In genomic region chr6:40918035-40918651, GRCh38 we compare ENCODE assay signal across 18 cellular contexts.
DNase-seq lines count a peak whose midpoint lies in the region; TF ChIP-seq lines count a peak whose summit lies in the region.
"Had no signal": no experiment of that assay in that cellular context is flagged by ENCODE, and none has a peak within 500 bp of the region (broad histone marks: within the 10 kb centered on the region; RNA-seq: fewer than 3 reads in every experiment).

No MANE protein-coding gene starts in this region.

- POLR2A ChIA-PET in activated CD4-positive, alpha-beta memory T cell treated with anti-CD3 and anti-CD28 coated beads, Interleukin-2, amount 10 ng/mL, durations not matched to agents 7 days and 5 days (lab: Charles Lee) = no interaction called here
- POLR2A ChIA-PET in PC-9 (lab: Charles Lee; ENCODE audit: unreplicated experiment) = no interaction called here

- no peak overlapping the region for H4K91ac ChIP-seq in H9 (ENCODE audit: insufficient read length, low read depth, low read length)

- no peak overlapping the region for H3K23ac ChIP-seq in H9 (ENCODE audit: insufficient read length, low read depth, low read length)

- DNase-seq in H9 = peak; percentile 39
- DNase-seq in iPS-NIHi7 (ENCODE audit: extremely low spot score) = peak; percentile 30
- no peak for DNase-seq in activated CD4-positive, alpha-beta memory T cell treated with anti-CD3 and anti-CD28 coated beads, Interleukin-2, amount 10 ng/mL, durations not matched to agents 7 days and 5 days
- no peak for DNase-seq in PC-9
- DNase-seq in hepatocyte (ENCODE audit: low spot score) = no peak
- DNase-seq: BE2C; Calu3; CD8-positive, alpha-beta T cell; MG63; NCI-H1092; NCI-H2081; NCI-H774; Peyer's patch had no signal

- no peak overlapping the region for H3K56ac ChIP-seq in H9 (ENCODE audit: insufficient read length, low read depth, low read length)

- no peaks in the 10 kb centered on the region for H3K79me1 ChIP-seq in H9 (ENCODE audit: insufficient read depth, low read depth, low read length, poor library complexity, severe bottlenecking)

- intact Hi-C loops in PC-9 (cut with micrococcal nuclease; ENCODE audit: unreplicated experiment) = no loop called here

- no peak overlapping the region for H3K4me3 ChIP-seq in BLaER1
- no peak overlapping the region for H3K4me3 ChIP-seq in PC-9
- no peak overlapping the region for H3K4me3 ChIP-seq in hepatocyte
- H3K4me3 ChIP-seq: GM12878, MG63, Peyer's patch, SJSA1 had no signal

- no peak overlapping the region for H2AFZ ChIP-seq in H9 (ENCODE audit: low read length)
- H2AFZ ChIP-seq in PC-9 = no peak overlapping the region
- no peak overlapping the region for H2AFZ ChIP-seq in hepatocyte

- H3K27me3 ChIP-seq in BLaER1 = no peaks in the 10 kb centered on the region
- H3K27me3 ChIP-seq in H9 (ENCODE audit: insufficient read depth, low read length) = no peaks in the 10 kb centered on the region
- H3K27me3 ChIP-seq in PC-9 (ENCODE audit: insufficient read depth, low read depth) = no peaks in the 10 kb centered on the region
- no peaks in the 10 kb centered on the region for H3K27me3 ChIP-seq in hepatocyte
- H3K27me3 ChIP-seq: BE2C, MG63, Peyer's patch, SJSA1 had no signal

- CTCF ChIA-PET in activated CD4-positive, alpha-beta memory T cell treated with anti-CD3 and anti-CD28 coated beads, Interleukin-2, amount 10 ng/mL, durations not matched to agents 7 days and 5 days (lab: Charles Lee) = no interaction called here
- CTCF ChIA-PET in PC-9 (lab: Charles Lee) = no interaction called here

- H3K27me3 Mint-ChIP-seq in H9 (ENCODE audit: low read depth) = peaks cover 24% of the 10 kb centered on the region
- peaks cover 24% of the 10 kb centered on the region for H3K27me3 Mint-ChIP-seq in activated CD4-positive, alpha-beta memory T cell treated with anti-CD3 and anti-CD28 coated beads, Interleukin-2, amount 10 ng/mL, durations not matched to agents 7 days and 5 days

- no peak overlapping the region; a peak in 1 of 5 replicates for H3K4me3 Mint-ChIP-seq in H9
- H3K4me3 Mint-ChIP-seq in activated CD4-positive, alpha-beta memory T cell treated with anti-CD3 and anti-CD28 coated beads, Interleukin-2, amount 10 ng/mL, durations not matched to agents 7 days and 5 days = no peak overlapping the region
- H3K4me3 Mint-ChIP-seq: CD8-positive, alpha-beta T cell had no signal

- H3K18ac ChIP-seq in H9 (ENCODE audit: insufficient read length, low read depth, low read length) = no peak overlapping the region

- no peak overlapping the region for H3T11ph ChIP-seq in H9 (ENCODE audit: low read length)

- H4K5ac ChIP-seq in H9 (ENCODE audit: insufficient read length, low read depth, low read length) = no peak overlapping the region

- no peak overlapping the region for H3K27ac ChIP-seq in BLaER1
- no peak overlapping the region for H3K27ac ChIP-seq in H9 (ENCODE audit: insufficient read length, low read depth, low read length)
- H3K27ac ChIP-seq in VCaP = peak overlapping the region; percentile 85
- H3K27ac ChIP-seq in PC-9 = no peak overlapping the region
- H3K27ac ChIP-seq in hepatocyte = no peak overlapping the region
- H3K27ac ChIP-seq: KMS-11, Peyer's patch, SJSA1 had no signal

- no peak overlapping the region for H3K27ac Mint-ChIP-seq in H9
- H3K27ac Mint-ChIP-seq in activated CD4-positive, alpha-beta memory T cell treated with anti-CD3 and anti-CD28 coated beads, Interleukin-2, amount 10 ng/mL, durations not matched to agents 7 days and 5 days = no peak overlapping the region
- H3K27ac Mint-ChIP-seq: CD8-positive, alpha-beta T cell had no signal

- no peak overlapping the region for H4K8ac ChIP-seq in H9 (replicated peaks; ENCODE audit: insufficient read length, low read depth, low read length)

- H4K20me1 ChIP-seq in BLaER1 = no peaks in the 10 kb centered on the region
- H4K20me1 ChIP-seq in H9 (ENCODE audit: control insufficient read depth, insufficient read depth, insufficient read length) = no peaks in the 10 kb centered on the region
- H4K20me1 ChIP-seq in PC-9 (ENCODE audit: insufficient read depth) = no peaks in the 10 kb centered on the region
- no peaks in the 10 kb centered on the region for H4K20me1 ChIP-seq in hepatocyte (ENCODE audit: insufficient read depth, poor library complexity, severe bottlenecking)

- H3K79me2 ChIP-seq in H9 (ENCODE audit: insufficient read depth, low read length) (no peaks in the 10 kb centered on the region), PC-9 (ENCODE audit: low read depth) (no peaks in the 10 kb centered on the region), hepatocyte (no peaks in the 10 kb centered on the region)

- H3K4me1 ChIP-seq in BLaER1 (peaks cover 20% of the 10 kb centered on the region), H9 (ENCODE audit: insufficient read depth, low read length) (peaks cover 14% of the 10 kb centered on the region; the same call in 1 of the 2 replicates), PC-9 (replicated peaks; ENCODE audit: insufficient read depth) (no peaks in the 10 kb centered on the region), hepatocyte (ENCODE audit: insufficient read depth) (no peaks in the 10 kb centered on the region)
- H3K4me1 ChIP-seq: BE2C, Peyer's patch had no signal

- no peak overlapping the region for H2BK15ac ChIP-seq in H9 (ENCODE audit: low read depth, low read length)

- H3K4me2 ChIP-seq in BLaER1 = peak overlapping the region; percentile 69
- H3K4me2 ChIP-seq in H9 (ENCODE audit: insufficient read depth, insufficient read length, low read length) = no peak overlapping the region
- no peak overlapping the region for H3K4me2 ChIP-seq in PC-9
- no peak overlapping the region for H3K4me2 ChIP-seq in hepatocyte
- H3K4me2 ChIP-seq: KMS-11 had no signal

- H3K9me2 ChIP-seq in PC-9 (ENCODE audit: insufficient read depth) = no peaks in the 10 kb centered on the region
- no peaks in the 10 kb centered on the region for H3K9me2 ChIP-seq in hepatocyte (replicated peaks; ENCODE audit: insufficient read depth)

- H2BK20ac ChIP-seq in H9 (ENCODE audit: low read depth, low read length, poor library complexity, severe bottlenecking) = no peak overlapping the region

- no peaks in the 10 kb centered on the region; a peak in 1 of 7 replicates for H3K36me3 Mint-ChIP-seq in H9 (ENCODE audit: insufficient read depth in 1 of 3, low read depth in 3 of 3)
- no peaks in the 10 kb centered on the region for H3K36me3 Mint-ChIP-seq in activated CD4-positive, alpha-beta memory T cell treated with anti-CD3 and anti-CD28 coated beads, Interleukin-2, amount 10 ng/mL, durations not matched to agents 7 days and 5 days (ENCODE audit: low read depth)
- H3K36me3 Mint-ChIP-seq: CD8-positive, alpha-beta T cell had no signal

- H3K9ac ChIP-seq in BLaER1 (no peak overlapping the region), H9 (ENCODE audit: extremely low read depth, insufficient read length, low read length) (no peak overlapping the region)
- H3K9ac ChIP-seq: KMS-11 had no signal

- no peak overlapping the region for H2BK120ac ChIP-seq in H9 (ENCODE audit: low read depth, low read length, poor library complexity, severe bottlenecking)

- no peak overlapping the region for H2BK12ac ChIP-seq in H9 (ENCODE audit: insufficient read length, low read depth, low read length)

- no peaks in the 10 kb centered on the region for H3K23me2 ChIP-seq in H9 (ENCODE audit: insufficient read length, low read depth, low read length, poor library complexity, severe bottlenecking)

- no peak overlapping the region for H2AK5ac ChIP-seq in H9 (ENCODE audit: insufficient read length, low read length)

- H3F3A ChIP-seq in PC-9 (ENCODE audit: insufficient read depth, low read depth) = no peaks in the 10 kb centered on the region

- peaks cover 27 to 32% of the 10 kb centered on the region in 2 experiments for H3K4me1 Mint-ChIP-seq in H9
- no peaks in the 10 kb centered on the region for H3K4me1 Mint-ChIP-seq in activated CD4-positive, alpha-beta memory T cell treated with anti-CD3 and anti-CD28 coated beads, Interleukin-2, amount 10 ng/mL, durations not matched to agents 7 days and 5 days

- no CpG with 5 or more reads among the region's 5 CpGs for WGBS in H9 (ENCODE audit: extremely low coverage, insufficient read length, low lambda C conversion rate)
- WGBS in hepatocyte (ENCODE audit: low lambda C conversion rate, missing lambda C conversion rate) = 85% methylated on average over 5 of the region's 5 CpGs

- H3K9me3 Mint-ChIP-seq in H9 = no peaks in the 10 kb centered on the region
- no peaks in the 10 kb centered on the region for H3K9me3 Mint-ChIP-seq in activated CD4-positive, alpha-beta memory T cell treated with anti-CD3 and anti-CD28 coated beads, Interleukin-2, amount 10 ng/mL, durations not matched to agents 7 days and 5 days
- H3K9me3 Mint-ChIP-seq: CD8-positive, alpha-beta T cell had no signal

- no peaks in the 10 kb centered on the region for H3K36me3 ChIP-seq in BLaER1
- no peaks in the 10 kb centered on the region for H3K36me3 ChIP-seq in PC-9 (ENCODE audit: low read depth)
- no peaks in the 10 kb centered on the region for H3K36me3 ChIP-seq in hepatocyte (replicated peaks; ENCODE audit: insufficient read depth, low read depth)
- H3K36me3 ChIP-seq: BE2C, MG63, Peyer's patch, SJSA1 had no signal

- H2BK5ac ChIP-seq in H9 (ENCODE audit: insufficient read length, low read length) = no peak overlapping the region

- no peak overlapping the region for H3K4ac ChIP-seq in H9 (ENCODE audit: low read depth, low read length)

- TF ChIP-seq CTCF in H9 (conservative IDR thresholded peaks at IDR 0.05) (0 out of 3 replicates have a peak, but pooled peaks have one; percentile 9), VCaP (conservative IDR thresholded peaks at IDR 0.05) (peak; percentile 24), PC-9 (conservative IDR thresholded peaks at IDR 0.05) (no peak), hepatocyte (IDR thresholded peaks at IDR 0.05; ENCODE audit: poor library complexity) (no peak)

- BruUV-seq in PC-9 (replicated peaks; lab: Mats Ljungman, UMichigan) = no TSS peak

- no peak overlapping the region for H3K14ac ChIP-seq in H9 (ENCODE audit: insufficient read depth, low read length)

- H3K9me3 ChIP-seq in BLaER1 = no peaks in the 10 kb centered on the region
- no peaks in the 10 kb centered on the region for H3K9me3 ChIP-seq in H9 (ENCODE audit: control insufficient read depth, low read depth, low read length)
- no peaks in the 10 kb centered on the region for H3K9me3 ChIP-seq in PC-9 (ENCODE audit: insufficient read depth, low read depth)
- no peaks in the 10 kb centered on the region for H3K9me3 ChIP-seq in hepatocyte (ENCODE audit: low read depth)
- H3K9me3 ChIP-seq: BE2C, MG63, Peyer's patch, SJSA1 had no signal

Comparison
In these comparisons a context has a peak if more than half of its experiments do, and no peak if none do; other contexts are left out.
1. DNase-seq: peak in H9 (single experiment) and iPS-NIHi7 (single experiment); none in activated CD4-positive, alpha-beta memory T cell treated with anti-CD3 and anti-CD28 coated beads, Interleukin-2, amount 10 ng/mL, durations not matched to agents 7 days and 5 days (single experiment), PC-9 (0 of 2) and hepatocyte (single experiment).
2. CTCF ChIP-seq: peak in H9 (single experiment) and VCaP (single experiment); none in PC-9 (single experiment) and hepatocyte (single experiment).